8 cellular contexts compared by ENCODE assay signal in the genomic region with DNA sequence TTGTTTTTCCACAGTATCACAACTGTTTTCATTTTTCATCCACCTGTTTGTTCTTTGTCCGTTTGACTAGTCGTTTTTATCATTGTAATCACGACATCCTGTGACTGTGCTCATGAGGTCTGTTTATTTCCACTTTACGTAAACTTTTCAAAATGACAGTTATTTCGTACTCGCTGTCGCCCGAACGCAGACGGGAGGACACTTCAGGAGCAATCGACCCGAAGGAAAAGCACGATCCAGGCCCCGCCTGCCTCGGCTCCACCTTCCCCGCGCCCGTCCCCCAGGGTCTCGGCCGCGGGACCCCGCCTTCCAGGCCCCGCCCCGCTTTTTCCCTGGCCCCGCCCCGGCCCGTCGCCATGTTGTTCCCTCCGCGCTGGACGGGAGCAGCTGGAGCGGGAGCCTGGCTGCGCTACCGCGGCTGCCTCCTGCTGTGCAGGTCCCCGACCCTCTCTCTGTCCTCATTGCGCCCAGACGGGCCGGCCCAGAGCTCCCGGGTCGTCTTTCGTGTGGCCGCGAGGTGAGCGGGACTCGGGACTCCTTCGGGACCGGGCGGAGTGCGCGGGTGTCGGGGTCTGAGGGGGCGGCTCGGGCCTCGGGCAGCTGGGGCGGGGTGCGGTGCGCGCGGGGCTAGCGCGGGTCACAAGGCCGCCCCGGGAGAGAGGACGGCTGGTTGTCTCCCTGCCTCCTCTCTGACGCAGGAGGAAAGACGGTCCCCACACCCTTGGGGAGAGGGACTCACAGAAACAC. TPM values are rescaled to one million over a fixed set of nuclear protein-coding genes. Genes with fewer than 3 reads are reported as not detected.
DNase-seq lines count a peak whose midpoint lies in the region; ATAC-seq and TF ChIP-seq lines count a peak whose summit lies in the region.

A gene with protein sequence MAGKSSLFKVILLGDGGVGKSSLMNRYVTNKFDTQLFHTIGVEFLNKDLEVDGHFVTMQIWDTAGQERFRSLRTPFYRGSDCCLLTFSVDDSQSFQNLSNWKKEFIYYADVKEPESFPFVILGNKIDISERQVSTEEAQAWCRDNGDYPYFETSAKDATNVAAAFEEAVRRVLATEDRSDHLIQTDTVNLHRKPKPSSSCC (plus strand): TSS at position 357 of the 747 bp plus-strand sequence. CDS start 19,619 bp downstream, outside the sequence.

- peaks cover 4% of the 10 kb centered on the region; the same call in 1 of the 2 replicates for H4K20me1 ChIP-seq in Karpas-422 (ENCODE audit: insufficient read depth, low read depth, low read length)

- H3K9ac ChIP-seq in Karpas-422 (ENCODE audit: low read length) (peak within 1 kb of the TSS; percentile 84), stomach smooth muscle (ENCODE audit: low read length in 2 of 2) (peak within 1 kb of the TSS; percentile 78 to 91)

- peak within 1 kb of the TSS; percentile 94 for H3K4me3 Mint-ChIP-seq in neural crest cell

- ATAC-seq in GM21723 (IDR thresholded peaks at IDR 0.05; ENCODE audit: unreplicated experiment) = peak; percentile 81

- peak; percentile 86 for TF ChIP-seq POLR2A in Raji (IDR thresholded peaks at IDR 0.05; ENCODE audit: insufficient read depth, low read depth, low read length)

- no peak within 1 kb of the TSS for H2AFZ ChIP-seq in Karpas-422 (ENCODE audit: low read length)

- H3K27me3 ChIP-seq in Karpas-422 (ENCODE audit: low read length) (no peaks in the 10 kb centered on the region), stomach smooth muscle (ENCODE audit: control insufficient read depth in 1 of 2, insufficient read depth in 2 of 2, low read length in 2 of 2) (peaks cover 0 to 17% of the 10 kb centered on the region in 2 donors)

- peaks cover 2% of the 10 kb centered on the region for H3K36me3 Mint-ChIP-seq in neural crest cell (ENCODE audit: low read depth)

- DNase-seq in DMS53 treated with DMSO at 0.1 percent for 48 hours (lab: John Stamatoyannopoulos, UW; ENCODE audit: unreplicated experiment) = peak; percentile 11
- DNase-seq in Karpas-422 = peak; percentile 86
- DNase-seq in activated effector memory CD4-positive, alpha-beta T cell treated with anti-CD3 and anti-CD28 coated beads, Interleukin-2, amount 50 U/mL, for 16 hours = peak; percentile 93
- peak; percentile 41 for DNase-seq in fibroblast of the conjunctiva (ENCODE audit: low read depth)
- DNase-seq in neural crest cell (ENCODE audit: low read depth, low spot score) = peak; percentile 79

- TF ChIP-seq CTCF in neural crest cell (conservative IDR thresholded peaks at IDR 0.05) = no peak

- H3K36me3 ChIP-seq in Karpas-422 (ENCODE audit: insufficient read depth, low read length) (no peaks in the 10 kb centered on the region), stomach smooth muscle (ENCODE audit: control insufficient read depth in 2 of 2, insufficient read depth in 2 of 2, low read length in 2 of 2) (no peaks in the 10 kb centered on the region)

- H3K4me3 ChIP-seq in Karpas-422 (ENCODE audit: low read length) (peak within 1 kb of the TSS; percentile 70), stomach smooth muscle (ENCODE audit: low read length in 2 of 2) (peak within 1 kb of the TSS; percentile 85 to 86)

- H3K27me3 Mint-ChIP-seq in neural crest cell (ENCODE audit: low read depth) = no peaks in the 10 kb centered on the region

- peaks cover 35% of the 10 kb centered on the region for H3K4me1 Mint-ChIP-seq in neural crest cell

- H3K9me3 ChIP-seq in Karpas-422 (ENCODE audit: low read length) (no peaks in the 10 kb centered on the region), stomach smooth muscle (ENCODE audit: control insufficient read depth in 2 of 2, low read length in 2 of 2) (no peaks in the 10 kb centered on the region)

- peak within 1 kb of the TSS; percentile 75 for H3K4me2 ChIP-seq in Karpas-422 (ENCODE audit: low read depth, low read length, poor library complexity, severe bottlenecking)

- peak within 1 kb of the TSS; percentile 73 for H3K27ac ChIP-seq in Karpas-422 (ENCODE audit: low read length)
- peak within 1 kb of the TSS; percentile 81 for H3K27ac ChIP-seq in stomach smooth muscle (ENCODE audit: low read length)

- H3K27ac Mint-ChIP-seq in neural crest cell (ENCODE audit: unreplicated experiment) = peak within 1 kb of the TSS; percentile 79

- H3K79me2 ChIP-seq in Karpas-422 (ENCODE audit: low read length) = peaks cover 48% of the 10 kb centered on the region

- H3K4me1 ChIP-seq in Karpas-422 (ENCODE audit: low read length) (peaks cover 70% of the 10 kb centered on the region), stomach smooth muscle (ENCODE audit: control insufficient read depth, insufficient read depth, low read length) (peaks cover 3% of the 10 kb centered on the region)

- no peaks in the 10 kb centered on the region for H3K9me2 ChIP-seq in Karpas-422 (replicated peaks; ENCODE audit: insufficient read depth, low read length)

- no peaks in the 10 kb centered on the region for H3K9me3 Mint-ChIP-seq in neural crest cell

RNA-seq across cellular contexts. Expression of the gene that starts here (rescaled TPM):
- total RNA-seq in Karpas-422 (2014; rRNA removed; shearing (Covaris generic); ENCODE audit: low replicate concordance) = 56.6 and 59.3 TPM in 2 replicates
- total RNA-seq in neural crest cell = 11.6 and 14.7 TPM in 2 replicates

Comparison
In these comparisons a context has a peak if more than half of its experiments do, and no peak if none do; other contexts are left out.
1. Peak in every context shown above with its lines: DNase-seq, ATAC-seq, H3K4me3 ChIP-seq and H3K27ac ChIP-seq.
2. DNase-seq: peak in every context shown above with its lines; median percentile 93 in activated effector memory CD4-positive, alpha-beta T cell treated with anti-CD3 and anti-CD28 coated beads, Interleukin-2, amount 50 U/mL, for 16 hours; 86 in Karpas-422; 79 in neural crest cell; 41 in fibroblast of the conjunctiva; 11 in DMS53 treated with DMSO at 0.1 percent for 48 hours.